In the genomic region with DNA sequence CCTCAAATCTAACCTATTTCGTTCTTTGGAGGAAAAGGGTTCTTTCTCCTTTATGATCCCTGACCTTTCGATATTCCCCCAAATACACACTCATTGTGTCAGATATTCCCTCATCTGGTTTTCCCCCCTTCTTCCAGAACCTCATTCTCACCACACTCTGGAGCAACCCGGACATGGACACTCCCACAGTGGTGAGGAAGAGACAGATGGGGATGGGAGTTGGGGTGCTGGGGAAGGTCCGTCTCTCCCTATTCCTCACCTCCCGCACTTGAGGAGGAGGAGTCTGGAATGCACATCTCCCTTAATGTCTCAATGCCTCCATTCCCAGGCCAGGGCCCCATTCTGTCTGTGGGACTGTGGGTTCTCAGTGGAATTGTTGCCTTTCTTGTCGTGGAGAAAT, we compare ENCODE assay signal across 8 cellular contexts. TPM values are rescaled to one million over a fixed set of nuclear protein-coding genes. Genes with fewer than 3 reads are reported as not detected.
DNase-seq lines count a peak whose midpoint lies in the region; ATAC-seq, FAIRE-seq and TF ChIP-seq lines count a peak whose summit lies in the region.
"Had no signal": no experiment of that assay in that cellular context is flagged by ENCODE, and none has a peak within 500 bp of the region (broad histone marks: within the 10 kb centered on the region; RNA-seq: fewer than 3 reads in every experiment).

No MANE protein-coding gene starts in this region.

- H3K27ac Mint-ChIP-seq in activated CD4-positive, alpha-beta memory T cell treated with anti-CD3 and anti-CD28 coated beads for 36 hours = peak overlapping the region; percentile 96
- H3K27ac Mint-ChIP-seq in stimulated activated effector memory CD8-positive, alpha-beta T cell treated with anti-CD3 and anti-CD28 coated beads, Interleukin-12 subunit alpha, Interleukin-12 subunit beta, amount 100 ng/mL, for 72 hours = peak overlapping the region; percentile 98

- POLR2A ChIA-PET in activated CD4-positive, alpha-beta memory T cell treated with anti-CD3 and anti-CD28 coated beads for 36 hours (lab: Charles Lee) = interaction anchor here (1.6 kb wide), 1 partner anchor 48 kb away, joined by 5 read pairs; no protein-coding TSS in a partner anchor

- H3K9me3 Mint-ChIP-seq in activated CD4-positive, alpha-beta memory T cell treated with anti-CD3 and anti-CD28 coated beads for 36 hours = no peaks in the 10 kb centered on the region
- H3K9me3 Mint-ChIP-seq in stimulated activated effector memory CD8-positive, alpha-beta T cell treated with anti-CD3 and anti-CD28 coated beads, Interleukin-12 subunit alpha, Interleukin-12 subunit beta, amount 100 ng/mL, for 72 hours = no peaks in the 10 kb centered on the region

- no peak for TF ChIP-seq CTCF in HFF-Myc (IDR thresholded peaks at IDR 0.05; ENCODE audit: low read depth, low read length, missing control alignments)

- H3K36me3 Mint-ChIP-seq in activated CD4-positive, alpha-beta memory T cell treated with anti-CD3 and anti-CD28 coated beads for 36 hours = peaks cover 30% of the 10 kb centered on the region
- H3K36me3 Mint-ChIP-seq in stimulated activated effector memory CD8-positive, alpha-beta T cell treated with anti-CD3 and anti-CD28 coated beads, Interleukin-12 subunit alpha, Interleukin-12 subunit beta, amount 100 ng/mL, for 72 hours = peaks cover 75% of the 10 kb centered on the region

- FAIRE-seq in frontal cortex (lab: Jason Lieb, UNC) = no peak

- DNase-seq in HFF-Myc (ENCODE audit: extremely low read depth, low read depth) (no peak), frontal cortex (ENCODE audit: low spot score in 2 of 2) (no peak), NCI-H1048 (lab: John Stamatoyannopoulos, UW) (no peak)
- DNase-seq in activated CD4-positive, alpha-beta memory T cell treated with anti-CD3 and anti-CD28 coated beads for 36 hours = no peak
- DNase-seq in stimulated activated effector memory CD8-positive, alpha-beta T cell treated with anti-CD3 and anti-CD28 coated beads, Interleukin-12 subunit alpha, Interleukin-12 subunit beta, amount 100 ng/mL, for 72 hours (ENCODE audit: low spot score in 2 of 2) = no peak
- DNase-seq: amygdala had no signal

- peak overlapping the region; percentile 94 for H3K4me3 Mint-ChIP-seq in activated CD4-positive, alpha-beta memory T cell treated with anti-CD3 and anti-CD28 coated beads for 36 hours
- peak overlapping the region; percentile 92 for H3K4me3 Mint-ChIP-seq in stimulated activated effector memory CD8-positive, alpha-beta T cell treated with anti-CD3 and anti-CD28 coated beads, Interleukin-12 subunit alpha, Interleukin-12 subunit beta, amount 100 ng/mL, for 72 hours

- intact Hi-C loops in activated CD4-positive, alpha-beta memory T cell treated with anti-CD3 and anti-CD28 coated beads for 36 hours (cut with micrococcal nuclease) = loop anchor here (2.0 kb wide), 2 partner anchors 217 to 369 kb away; a partner anchor contains a TSS

- H3K4me3 ChIP-seq in HFF-Myc (replicated peaks; ENCODE audit: low read depth, low read length) = peak overlapping the region; percentile 85
- peak overlapping the region; percentile 93 for H3K4me3 ChIP-seq in iPS-11a (ENCODE audit: low read depth, low read length)

- no peak for ATAC-seq in stimulated activated effector memory CD8-positive, alpha-beta T cell treated with anti-CD3 and anti-CD28 coated beads, Interleukin-12 subunit alpha, Interleukin-12 subunit beta, amount 100 ng/mL, for 72 hours
- no peak for ATAC-seq in HG03378 (IDR thresholded peaks at IDR 0.05; ENCODE audit: unreplicated experiment)

- no peaks in the 10 kb centered on the region for H3K27me3 Mint-ChIP-seq in activated CD4-positive, alpha-beta memory T cell treated with anti-CD3 and anti-CD28 coated beads for 36 hours

- CTCF ChIA-PET in activated CD4-positive, alpha-beta memory T cell treated with anti-CD3 and anti-CD28 coated beads for 36 hours (lab: Charles Lee) = interaction anchor here (0.6 kb wide), 1 partner anchor 30 kb away, joined by 3 read pairs; no protein-coding TSS in a partner anchor

- peaks cover 71% of the 10 kb centered on the region for H3K4me1 Mint-ChIP-seq in activated CD4-positive, alpha-beta memory T cell treated with anti-CD3 and anti-CD28 coated beads for 36 hours (ENCODE audit: low read depth)
- peaks cover 87% of the 10 kb centered on the region for H3K4me1 Mint-ChIP-seq in stimulated activated effector memory CD8-positive, alpha-beta T cell treated with anti-CD3 and anti-CD28 coated beads, Interleukin-12 subunit alpha, Interleukin-12 subunit beta, amount 100 ng/mL, for 72 hours

RNA-seq across cellular contexts. Expression of a gene that starts 1.3 kb away (rescaled TPM):
- 10 to 100 TPM; 42.0 to 45.7 TPM for total RNA-seq in activated CD4-positive, alpha-beta memory T cell treated with anti-CD3 and anti-CD28 coated beads for 36 hours
- total RNA-seq in frontal cortex = 36.3 TPM

RNA-seq across cellular contexts. Expression of a gene that starts 1.5 kb away (rescaled TPM):
- total RNA-seq in activated CD4-positive, alpha-beta memory T cell treated with anti-CD3 and anti-CD28 coated beads for 36 hours = 10 to 100 TPM; 40.9 to 41.4 TPM
- total RNA-seq in frontal cortex = 23.2 TPM

RNA-seq across cellular contexts. Expression of a gene that starts 2.5 kb away (rescaled TPM):
- 10 to 100 TPM; 35.3 to 36.1 TPM for total RNA-seq in activated CD4-positive, alpha-beta memory T cell treated with anti-CD3 and anti-CD28 coated beads for 36 hours
- 3.3 TPM for total RNA-seq in frontal cortex

RNA-seq across cellular contexts. Expression of a gene that starts 6.4 kb away (rescaled TPM):
- total RNA-seq in activated CD4-positive, alpha-beta memory T cell treated with anti-CD3 and anti-CD28 coated beads for 36 hours = 10 to 100 TPM; 25.4 to 28.4 TPM
- 24.5 TPM for total RNA-seq in frontal cortex

RNA-seq across cellular contexts. Expression of a gene that starts 9.7 kb away (rescaled TPM):
- 1 to 10 TPM in 1 of 2 experiments, under 1 TPM in 1; 0.69 to 1.0 TPM for total RNA-seq in activated CD4-positive, alpha-beta memory T cell treated with anti-CD3 and anti-CD28 coated beads for 36 hours
- 1.2 TPM for total RNA-seq in frontal cortex
